8 cellular contexts compared by ENCODE assay signal in the genomic region with DNA sequence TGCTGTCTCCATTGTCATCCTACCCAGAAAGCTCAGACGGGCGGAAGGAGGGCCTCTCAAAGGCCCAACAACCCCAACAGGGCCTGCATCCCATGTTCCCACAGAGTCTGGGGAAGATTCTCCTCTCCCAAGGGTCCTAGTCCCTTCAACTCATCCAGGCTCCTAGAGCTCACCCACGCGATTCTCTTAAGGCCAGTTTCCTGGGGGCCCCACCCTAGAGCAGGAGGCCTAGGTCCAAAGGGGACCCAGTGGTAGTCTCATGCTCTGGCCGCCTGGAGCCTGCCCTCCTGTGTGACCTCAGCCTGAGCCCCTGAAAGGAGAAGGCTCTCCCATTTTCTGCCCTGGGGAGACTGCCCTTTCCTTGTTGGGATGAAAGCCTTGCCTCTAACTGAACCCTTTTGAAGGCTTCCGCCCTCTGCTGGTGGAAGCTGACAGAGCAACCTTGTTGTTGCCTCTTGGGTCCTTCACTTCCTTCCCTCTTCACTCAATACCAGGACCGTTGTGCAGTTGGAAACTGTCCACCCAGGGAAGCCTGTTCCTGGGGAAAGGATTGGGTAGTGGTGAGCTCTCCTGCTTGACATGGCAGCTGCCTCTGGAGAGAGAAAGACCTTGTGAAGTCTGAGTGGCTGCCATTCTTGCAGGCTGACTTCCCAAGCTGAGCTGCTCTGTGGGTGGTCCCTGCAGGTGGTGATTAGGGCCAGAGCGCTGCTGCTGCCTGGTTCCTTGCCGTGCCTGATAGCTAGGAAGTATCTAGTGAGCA.
DNase-seq lines count a peak whose midpoint lies in the region; ATAC-seq and TF ChIP-seq lines count a peak whose summit lies in the region.

No MANE protein-coding gene starts in this region.

- TF ChIP-seq POLR2A in breast epithelium (IDR thresholded peaks at IDR 0.05) = no peak
- TF ChIP-seq POLR2A in uterus (IDR thresholded peaks at IDR 0.05) = no peak

- no peaks in the 10 kb centered on the region for H3K9me3 ChIP-seq in breast epithelium
- no peaks in the 10 kb centered on the region for H3K9me3 ChIP-seq in lung (ENCODE audit: control insufficient read depth in 2 of 2, insufficient read depth in 1 of 2, low read length in 1 of 2)
- no peaks in the 10 kb centered on the region for H3K9me3 ChIP-seq in uterus

- H3K27ac Mint-ChIP-seq in MCF 10A (ENCODE audit: low read depth, unreplicated experiment) = no peak overlapping the region
- H3K27ac Mint-ChIP-seq in type B pancreatic cell = no peak overlapping the region

- POLR2A ChIA-PET in MCF 10A (lab: Yijun Ruan, JAX) = interaction anchor here (0.7 kb wide), 1 partner anchor 9 kb away, joined by 4 read pairs; no protein-coding TSS in a partner anchor

- H3K4me1 Mint-ChIP-seq in MCF 10A (ENCODE audit: insufficient read depth, unreplicated experiment) = no peaks in the 10 kb centered on the region
- peaks cover 22% of the 10 kb centered on the region for H3K4me1 Mint-ChIP-seq in type B pancreatic cell (ENCODE audit: unreplicated experiment)

- H3K4me1 ChIP-seq in breast epithelium (no peaks in the 10 kb centered on the region), lung (ENCODE audit: control insufficient read depth in 2 of 2, insufficient read depth in 2 of 2, low read length in 2 of 2) (no peaks in the 10 kb centered on the region), uterus (no peaks in the 10 kb centered on the region)

- no peaks in the 10 kb centered on the region for H3K9me3 Mint-ChIP-seq in MCF 10A (ENCODE audit: unreplicated experiment)
- H3K9me3 Mint-ChIP-seq in type B pancreatic cell = peaks cover 7% of the 10 kb centered on the region

- H3K27ac ChIP-seq in breast epithelium (no peak overlapping the region), lung (ENCODE audit: low read depth in 1 of 2, low read length in 1 of 2) (no peak overlapping the region), uterus (no peak overlapping the region)

- H3K36me3 Mint-ChIP-seq in MCF 10A (ENCODE audit: insufficient read depth, unreplicated experiment) (peaks cover 19% of the 10 kb centered on the region), type B pancreatic cell (peaks cover 4% of the 10 kb centered on the region)

- no TSS peak for BruUV-seq in MCF 10A (replicated peaks; lab: Mats Ljungman, UMichigan)

- TF ChIP-seq CTCF in MCF 10A (IDR thresholded peaks at IDR 0.05; ENCODE audit: unreplicated experiment) (peak; percentile 65), breast epithelium (IDR thresholded peaks at IDR 0.05) (peak in 1 of 3 donors; percentile 23), lung (IDR thresholded peaks at IDR 0.05; ENCODE audit: control extremely low read depth, extremely low read depth) (peak; percentile 44), type B pancreatic cell (conservative IDR thresholded peaks at IDR 0.05) (peak; percentile 78), uterus (IDR thresholded peaks at IDR 0.05) (peak in 1 of 4 experiments; percentile 20)

- H3K27me3 ChIP-seq in breast epithelium (no peaks in the 10 kb centered on the region), lung (ENCODE audit: control insufficient read depth, insufficient read depth) (no peaks in the 10 kb centered on the region), uterus (no peaks in the 10 kb centered on the region)

- DNase-seq in MCF 10A (ENCODE audit: unreplicated experiment) (peak; percentile 74), breast epithelium (ENCODE audit: low spot score in 2 of 2) (no peak), Kasumi-1 (lab: John Stamatoyannopoulos, UW) (peak; percentile 23 to 38), T-helper 9 cell (peak; percentile 36), cerebellar cortex (ENCODE audit: low spot score) (peak; percentile 44), lung (ENCODE audit: low spot score) (peak; percentile 54), type B pancreatic cell (ENCODE audit: extremely low spot score, unreplicated experiment) (no peak), uterus (no peak)

- H3K27me3 Mint-ChIP-seq in MCF 10A (ENCODE audit: insufficient read depth, unreplicated experiment) (no peaks in the 10 kb centered on the region), type B pancreatic cell (no peaks in the 10 kb centered on the region)

- peak; percentile 72 for ATAC-seq in lung (ENCODE audit: insufficient read depth, low FRiP score)

- H3K4me3 Mint-ChIP-seq in MCF 10A (ENCODE audit: unreplicated experiment) = no peak overlapping the region
- no peak overlapping the region for H3K4me3 Mint-ChIP-seq in type B pancreatic cell

- H3K36me3 ChIP-seq in breast epithelium = no peaks in the 10 kb centered on the region
- H3K36me3 ChIP-seq in lung (ENCODE audit: control insufficient read depth in 2 of 2, insufficient read depth in 2 of 2, low read length in 2 of 2) = peaks cover 0 to 5% of the 10 kb centered on the region in 2 donors
- H3K36me3 ChIP-seq in uterus = no peaks in the 10 kb centered on the region

- CTCF ChIA-PET in MCF 10A (lab: Yijun Ruan, JAX) = interaction anchor here (0.6 to 2.4 kb wide), 12 partner anchors 9 to 557 kb away, joined by 3 to 12 read pairs (median 4); no protein-coding TSS in a partner anchor

- H3K4me3 ChIP-seq in breast epithelium (no peak overlapping the region), lung (no peak overlapping the region), uterus (no peak overlapping the region)

- 76 to 79% methylated on average over 9 of the region's 9 CpGs for WGBS in lung, 2 donors

- intact Hi-C loops in MCF 10A (cut with micrococcal nuclease) = loop anchor here (1.0 kb wide), 2 partner anchors 367 to 386 kb away; no protein-coding TSS in a partner anchor
- intact Hi-C loops in breast epithelium (cut with DNase I; ENCODE audit: low total_unique reads) = no loop called here
- intact Hi-C loops in uterus (cut with DNase I; ENCODE audit: low total_unique reads) = no loop called here

Comparison
In these comparisons a context has a peak if more than half of its experiments do, and no peak if none do; other contexts are left out.
1. DNase-seq: peak in MCF 10A (single experiment), Kasumi-1 (2 of 2), T-helper 9 cell (single experiment), cerebellar cortex (single experiment) and lung (single experiment); none in breast epithelium (0 of 2), type B pancreatic cell (single experiment) and uterus (0 of 2).